Comparison of ENCODE assay signal across 1 cellular context in the genomic region with DNA sequence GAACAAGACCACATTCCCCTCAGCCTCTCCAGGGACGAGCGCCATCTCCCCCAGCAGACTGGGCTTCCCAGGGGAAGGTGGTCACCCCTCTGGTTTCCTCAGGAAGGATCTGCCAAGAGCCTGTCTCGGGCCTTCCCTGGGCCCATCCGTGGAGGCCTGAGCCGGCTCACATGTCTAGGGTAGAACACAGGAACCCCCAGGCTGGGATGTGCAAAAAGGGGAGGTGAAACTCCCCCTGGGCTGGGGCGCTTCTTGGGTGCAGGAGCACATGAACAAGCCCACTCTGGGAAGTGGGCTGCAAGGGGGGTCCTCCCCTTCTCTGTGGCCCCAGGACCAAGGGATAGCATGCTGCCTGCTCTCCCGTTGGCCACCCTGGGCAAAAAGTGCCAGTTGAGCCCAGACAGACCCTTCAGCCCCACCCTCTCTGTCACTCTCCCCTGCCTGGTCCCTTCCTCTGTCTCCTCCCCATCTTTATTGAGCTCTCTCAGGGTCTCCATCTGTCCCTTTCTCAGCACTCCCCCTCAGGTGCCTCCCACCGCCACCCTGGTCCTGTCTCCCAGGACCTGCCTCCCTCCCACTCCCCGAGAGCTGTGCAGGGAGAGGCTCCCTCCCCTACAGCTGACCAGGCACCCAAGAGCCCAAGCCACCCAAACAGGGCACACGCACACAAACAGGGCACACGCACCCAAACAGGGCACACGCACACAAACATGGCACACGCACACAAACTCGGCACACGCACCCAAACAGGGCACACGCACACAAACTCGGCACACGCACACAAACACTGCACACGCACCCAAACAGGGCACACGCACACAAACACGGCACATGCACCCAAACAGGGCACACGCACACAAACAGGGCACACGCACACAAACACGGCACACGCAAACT.
TF ChIP-seq lines count a peak whose summit lies in the region.

No MANE protein-coding gene starts in this region.

TF ChIP-seq in K562, 482 proteins besides CTCF, POLR2A, EP300 and RAD21:
- TF ChIP-seq ZNF134 (CRISPR knock-in tag; conservative IDR thresholded peaks at IDR 0.05) (no peak), RFX7 (CRISPR knock-in tag; IDR thresholded peaks at IDR 0.05) (no peak), TCF15 (CRISPR knock-in tag; IDR thresholded peaks at IDR 0.05) (no peak), JUND (IDR thresholded peaks at IDR 0.05; ENCODE audit: borderline replicate concordance, low read depth, low read length) (no peak), JUND (tag; IDR thresholded peaks at IDR 0.05; ENCODE audit: borderline replicate concordance, low read depth, low read length) (no peak), CEBPB (tag; IDR thresholded peaks at IDR 0.05) (no peak), ZNF586 (CRISPR knock-in tag; conservative IDR thresholded peaks at IDR 0.05) (no peak), MEF2A (IDR thresholded peaks at IDR 0.05; ENCODE audit: control insufficient read depth, low read depth, low read length) (no peak), HDGF (IDR thresholded peaks at IDR 0.05) (no peak), MYBL2 (IDR thresholded peaks at IDR 0.05; ENCODE audit: low read depth) (no peak), MYBL2 (CRISPR knock-in tag; IDR thresholded peaks at IDR 0.05; ENCODE audit: borderline replicate concordance) (no peak)
- TF ChIP-seq, protein P1, sequence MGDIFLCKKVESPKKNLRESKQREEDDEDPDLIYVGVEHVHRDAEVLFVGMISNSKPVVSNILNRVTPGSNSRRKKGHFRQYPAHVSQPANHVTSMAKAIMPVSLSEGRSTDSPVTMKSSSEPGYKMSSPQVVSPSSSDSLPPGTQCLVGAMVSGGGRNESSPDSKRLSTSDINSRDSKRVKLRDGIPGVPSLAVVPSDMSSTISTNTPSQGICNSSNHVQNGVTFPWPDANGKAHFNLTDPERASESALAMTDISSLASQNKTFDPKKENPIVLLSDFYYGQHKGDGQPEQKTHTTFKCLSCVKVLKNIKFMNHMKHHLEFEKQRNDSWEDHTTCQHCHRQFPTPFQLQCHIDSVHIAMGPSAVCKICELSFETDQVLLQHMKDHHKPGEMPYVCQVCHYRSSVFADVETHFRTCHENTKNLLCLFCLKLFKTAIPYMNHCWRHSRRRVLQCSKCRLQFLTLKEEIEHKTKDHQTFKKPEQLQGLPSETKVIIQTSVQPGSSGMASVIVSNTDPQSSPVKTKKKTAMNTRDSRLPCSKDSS (IDR thresholded peaks at IDR 0.05; ENCODE audit: low read depth, partially characterized antibody) = no peak
- TF ChIP-seq, protein P2, sequence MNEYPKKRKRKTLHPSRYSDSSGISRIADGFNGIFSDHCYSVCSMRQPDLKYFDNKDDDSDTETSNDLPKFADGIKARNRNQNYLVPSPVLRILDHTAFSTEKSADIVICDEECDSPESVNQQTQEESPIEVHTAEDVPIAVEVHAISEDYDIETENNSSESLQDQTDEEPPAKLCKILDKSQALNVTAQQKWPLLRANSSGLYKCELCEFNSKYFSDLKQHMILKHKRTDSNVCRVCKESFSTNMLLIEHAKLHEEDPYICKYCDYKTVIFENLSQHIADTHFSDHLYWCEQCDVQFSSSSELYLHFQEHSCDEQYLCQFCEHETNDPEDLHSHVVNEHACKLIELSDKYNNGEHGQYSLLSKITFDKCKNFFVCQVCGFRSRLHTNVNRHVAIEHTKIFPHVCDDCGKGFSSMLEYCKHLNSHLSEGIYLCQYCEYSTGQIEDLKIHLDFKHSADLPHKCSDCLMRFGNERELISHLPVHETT (CRISPR knock-in tag; conservative IDR thresholded peaks at IDR 0.05 in 1 of 2, IDR thresholded peaks at IDR 0.05 in 1 of 2) = no peak
- TF ChIP-seq, protein P3, sequence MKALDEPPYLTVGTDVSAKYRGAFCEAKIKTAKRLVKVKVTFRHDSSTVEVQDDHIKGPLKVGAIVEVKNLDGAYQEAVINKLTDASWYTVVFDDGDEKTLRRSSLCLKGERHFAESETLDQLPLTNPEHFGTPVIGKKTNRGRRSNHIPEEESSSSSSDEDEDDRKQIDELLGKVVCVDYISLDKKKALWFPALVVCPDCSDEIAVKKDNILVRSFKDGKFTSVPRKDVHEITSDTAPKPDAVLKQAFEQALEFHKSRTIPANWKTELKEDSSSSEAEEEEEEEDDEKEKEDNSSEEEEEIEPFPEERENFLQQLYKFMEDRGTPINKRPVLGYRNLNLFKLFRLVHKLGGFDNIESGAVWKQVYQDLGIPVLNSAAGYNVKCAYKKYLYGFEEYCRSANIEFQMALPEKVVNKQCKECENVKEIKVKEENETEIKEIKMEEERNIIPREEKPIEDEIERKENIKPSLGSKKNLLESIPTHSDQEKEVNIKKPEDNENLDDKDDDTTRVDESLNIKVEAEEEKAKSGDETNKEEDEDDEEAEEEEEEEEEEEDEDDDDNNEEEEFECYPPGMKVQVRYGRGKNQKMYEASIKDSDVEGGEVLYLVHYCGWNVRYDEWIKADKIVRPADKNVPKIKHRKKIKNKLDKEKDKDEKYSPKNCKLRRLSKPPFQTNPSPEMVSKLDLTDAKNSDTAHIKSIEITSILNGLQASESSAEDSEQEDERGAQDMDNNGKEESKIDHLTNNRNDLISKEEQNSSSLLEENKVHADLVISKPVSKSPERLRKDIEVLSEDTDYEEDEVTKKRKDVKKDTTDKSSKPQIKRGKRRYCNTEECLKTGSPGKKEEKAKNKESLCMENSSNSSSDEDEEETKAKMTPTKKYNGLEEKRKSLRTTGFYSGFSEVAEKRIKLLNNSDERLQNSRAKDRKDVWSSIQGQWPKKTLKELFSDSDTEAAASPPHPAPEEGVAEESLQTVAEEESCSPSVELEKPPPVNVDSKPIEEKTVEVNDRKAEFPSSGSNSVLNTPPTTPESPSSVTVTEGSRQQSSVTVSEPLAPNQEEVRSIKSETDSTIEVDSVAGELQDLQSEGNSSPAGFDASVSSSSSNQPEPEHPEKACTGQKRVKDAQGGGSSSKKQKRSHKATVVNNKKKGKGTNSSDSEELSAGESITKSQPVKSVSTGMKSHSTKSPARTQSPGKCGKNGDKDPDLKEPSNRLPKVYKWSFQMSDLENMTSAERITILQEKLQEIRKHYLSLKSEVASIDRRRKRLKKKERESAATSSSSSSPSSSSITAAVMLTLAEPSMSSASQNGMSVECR (CRISPR knock-in tag; IDR thresholded peaks at IDR 0.05) = no peak
- TF ChIP-seq, protein P4, sequence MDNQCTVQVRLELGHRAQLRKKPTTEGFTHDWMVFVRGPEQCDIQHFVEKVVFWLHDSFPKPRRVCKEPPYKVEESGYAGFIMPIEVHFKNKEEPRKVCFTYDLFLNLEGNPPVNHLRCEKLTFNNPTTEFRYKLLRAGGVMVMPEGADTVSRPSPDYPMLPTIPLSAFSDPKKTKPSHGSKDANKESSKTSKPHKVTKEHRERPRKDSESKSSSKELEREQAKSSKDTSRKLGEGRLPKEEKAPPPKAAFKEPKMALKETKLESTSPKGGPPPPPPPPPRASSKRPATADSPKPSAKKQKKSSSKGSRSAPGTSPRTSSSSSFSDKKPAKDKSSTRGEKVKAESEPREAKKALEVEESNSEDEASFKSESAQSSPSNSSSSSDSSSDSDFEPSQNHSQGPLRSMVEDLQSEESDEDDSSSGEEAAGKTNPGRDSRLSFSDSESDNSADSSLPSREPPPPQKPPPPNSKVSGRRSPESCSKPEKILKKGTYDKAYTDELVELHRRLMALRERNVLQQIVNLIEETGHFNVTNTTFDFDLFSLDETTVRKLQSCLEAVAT (IDR thresholded peaks at IDR 0.05) = no peak
TF ChIP-seq in K562: peak in this region for 0.
